Comparison of ENCODE assay signal across 8 cellular contexts in genomic region chr11:797300-798092, GRCh38. TPM values are rescaled to one million over a fixed set of nuclear protein-coding genes. Genes with fewer than 3 reads are reported as not detected.
DNase-seq lines count a peak whose midpoint lies in the region; ATAC-seq and TF ChIP-seq lines count a peak whose summit lies in the region.

No MANE protein-coding gene starts in this region.

- no peak for TF ChIP-seq CTCF in AG10803 (conservative IDR thresholded peaks at IDR 0.05; ENCODE audit: low read length)
- no peak for TF ChIP-seq CTCF in right lobe of liver (IDR thresholded peaks at IDR 0.05)

- peak overlapping the region; percentile 70 to 88 (median 85) for H3K27ac ChIP-seq in right lobe of liver

- H3K4me3 ChIP-seq in AG10803 (ENCODE audit: low read length) = peak overlapping the region; percentile 77
- H3K4me3 ChIP-seq in right lobe of liver = peak overlapping the region; percentile 63 to 73 (median 67)

- H3K4me1 ChIP-seq in right lobe of liver = peaks cover 0 to 30% (median 11%) of the 10 kb centered on the region in 4 donors

- H3K9me3 ChIP-seq in right lobe of liver = no peaks in the 10 kb centered on the region

- DNase-seq in AG10803 (ENCODE audit: low read depth) (peak; percentile 71), NCI-H526 (lab: John Stamatoyannopoulos, UW) (peak; percentile 81 to 94), dedifferentiated amniotic fluid mesenchymal stem cell (ENCODE audit: extremely low spot score) (peak; percentile 82), right lobe of liver (peak; percentile 71 to 76 (median 75))
- DNase-seq in activated CD4-positive, alpha-beta T cell treated with anti-CD3 and anti-CD28 coated beads, Interleukin-2, amount 50 U/mL, for 1 hour = peak; percentile 63
- DNase-seq in stimulated activated CD4-positive, alpha-beta T cell treated with anti-CD3 and anti-CD28 coated beads, Interleukin-4, amount 100 ng/mL, for 48 hours (ENCODE audit: low read depth in 2 of 2) = peak; percentile 64 to 72

- H3K27me3 ChIP-seq in right lobe of liver = no peaks in the 10 kb centered on the region

- peaks cover 0 to 5% (median 0%) of the 10 kb centered on the region in 4 donors for H3K36me3 ChIP-seq in right lobe of liver

- 0% methylated on average over 23 of the region's 57 CpGs for WGBS in right lobe of liver (ENCODE audit: insufficient coverage, low coverage, low lambda C conversion rate, missing lambda C conversion rate)

- ATAC-seq in GM19043 (IDR thresholded peaks at IDR 0.05; ENCODE audit: low read depth, unreplicated experiment) (peak; percentile 43), HG03439 (IDR thresholded peaks at IDR 0.05; ENCODE audit: unreplicated experiment) (peak; percentile 38), right lobe of liver (peak; percentile 11 to 28 (median 21))

- intact Hi-C loops in right lobe of liver (cut with DNase I) = no loop called here

- TF ChIP-seq POLR2A in right lobe of liver (IDR thresholded peaks at IDR 0.05) = no peak

RNA-seq across cellular contexts. Expression of gene SLC25A22, which starts 0.6 kb away (rescaled TPM):
- total RNA-seq in right lobe of liver = 10 to 100 TPM; 20.6 to 40.2 (median 29.9) TPM

RNA-seq across cellular contexts. Expression of gene PIDD1, which starts 7.5 kb away (rescaled TPM):
- total RNA-seq in right lobe of liver = 10 to 100 TPM in 2 of 6 experiments, 1 to 10 TPM in 4; 6.5 to 11.8 (median 9.8) TPM

RNA-seq across cellular contexts. Expression of gene CEND1, which starts 7.6 kb away (rescaled TPM):
- not detected for total RNA-seq in right lobe of liver

RNA-seq across cellular contexts. Expression of gene RPLP2, which starts 12.3 kb away (rescaled TPM):
- total RNA-seq in right lobe of liver = 100 to 1,000 TPM; 212 to 574 (median 457) TPM

RNA-seq across cellular contexts. Expression of gene GATD1, which starts 20.2 kb away (rescaled TPM):
- total RNA-seq in right lobe of liver = 10 to 100 TPM; 15.8 to 31.9 (median 27.7) TPM

Comparison
In these comparisons a context has a peak if more than half of its experiments do, and no peak if none do; other contexts are left out.
1. Peak in every context shown above with its lines: DNase-seq, ATAC-seq, H3K4me3 ChIP-seq and H3K27ac ChIP-seq.